ENCODE assay signal across 14 cellular contexts in genomic region chr16:49497466-49497865, GRCh38.
DNase-seq lines count a peak whose midpoint lies in the region; ATAC-seq and TF ChIP-seq lines count a peak whose summit lies in the region.
"Had no signal": no experiment of that assay in that cellular context is flagged by ENCODE, and none has a peak within 500 bp of the region (broad histone marks: within the 10 kb centered on the region; RNA-seq: fewer than 3 reads in every experiment).

No MANE protein-coding gene starts in this region.

- H3K79me1 ChIP-seq in neuronal stem cell (ENCODE audit: low read depth, low read length) = no peaks in the 10 kb centered on the region

- ATAC-seq in activated B cell treated with CpG ODN at 0.5 μM for 24 hours (ENCODE audit: low read depth) (no peak), GM19455 (IDR thresholded peaks at IDR 0.05; ENCODE audit: unreplicated experiment) (no peak)
- ATAC-seq: A549 had no signal

- no peaks in the 10 kb centered on the region for H4K20me1 ChIP-seq in MM.1S (ENCODE audit: insufficient read depth, low read length)

- H4K91ac ChIP-seq in neuronal stem cell (ENCODE audit: low read depth, low read length, poor library complexity) = no peak overlapping the region

- no peak overlapping the region for H2BK120ac ChIP-seq in neuronal stem cell (ENCODE audit: low read depth, low read length)

- H3K9ac ChIP-seq in neuronal stem cell (ENCODE audit: low read depth, low read length, poor library complexity) = no peak overlapping the region
- no peak overlapping the region for H3K9ac ChIP-seq in MM.1S (ENCODE audit: low read length)
- H3K9ac ChIP-seq: GM23248 had no signal

- H3K9me3 ChIP-seq in neuronal stem cell (replicated peaks in 1 of 2; ENCODE audit: control insufficient read depth in 2 of 2, insufficient read depth in 1 of 2, low read depth in 1 of 2, low read length in 2 of 2) (no peaks in the 10 kb centered on the region), spleen (no peaks in the 10 kb centered on the region), WERI-Rb-1 (ENCODE audit: severe bottlenecking) (no peaks in the 10 kb centered on the region), MM.1S (replicated peaks; ENCODE audit: insufficient read depth, low read length) (no peaks in the 10 kb centered on the region)
- H3K9me3 ChIP-seq: A549, Caco-2, HAP-1 had no signal

- TF ChIP-seq CTCF in activated B cell treated with CpG ODN at 0.5 μM for 24 hours (IDR thresholded peaks at IDR 0.05) (no peak), chondrocyte (IDR thresholded peaks at IDR 0.05) (no peak), spleen (IDR thresholded peaks at IDR 0.05 in 8 of 11, conservative IDR thresholded peaks at IDR 0.05 in 3 of 11) (no peak), WERI-Rb-1 (IDR thresholded peaks at IDR 0.05; ENCODE audit: low read depth, low read length) (no peak), MM.1S (IDR thresholded peaks at IDR 0.05; ENCODE audit: low read length) (no peak)

- CTCF ChIA-PET in activated B cell treated with CpG ODN at 0.5 μM for 24 hours (lab: Charles Lee) = no interaction called here

- H2AK5ac ChIP-seq in neuronal stem cell (ENCODE audit: low read depth, low read length) = no peak overlapping the region

- H3K9me3 Mint-ChIP-seq in activated B cell treated with CpG ODN at 0.5 μM for 24 hours = no peaks in the 10 kb centered on the region
- no peaks in the 10 kb centered on the region for H3K9me3 Mint-ChIP-seq in chondrocyte (ENCODE audit: low read depth)
- H3K9me3 Mint-ChIP-seq: CD4-positive, alpha-beta T cell had no signal

- H3K4me2 ChIP-seq in neuronal stem cell (ENCODE audit: insufficient read depth, low read length, poor library complexity, severe bottlenecking) (no peak overlapping the region), MM.1S (ENCODE audit: low read depth, low read length) (no peak overlapping the region)
- H3K4me2 ChIP-seq: A549 had no signal

- WGBS in neuronal stem cell (ENCODE audit: extremely low coverage in 2 of 2, insufficient read length in 2 of 2, insufficient replicate concordance in 1 of 2), 2 donors = no CpG with 5 or more reads among the region's 6 CpGs
- WGBS in spleen, 5 donors = 82 to 95% (median 91%) methylated on average over 6 of the region's 6 CpGs

- H3K4me1 ChIP-seq in neuronal stem cell (ENCODE audit: control insufficient read depth in 2 of 2, insufficient read depth in 1 of 2, low read depth in 1 of 2, low read length in 2 of 2) (no peaks in the 10 kb centered on the region), spleen (peaks cover 0 to 4% (median 3%) of the 10 kb centered on the region in 6 donors), MM.1S (ENCODE audit: low read length) (no peaks in the 10 kb centered on the region)
- H3K4me1 ChIP-seq: A549, Caco-2, HAP-1 had no signal

- H3K4me3 ChIP-seq in neuronal stem cell (ENCODE audit: low read length in 2 of 2) = no peak overlapping the region
- H3K4me3 ChIP-seq in spleen = no peak overlapping the region
- H3K4me3 ChIP-seq in WERI-Rb-1 (ENCODE audit: low read depth, low read length) = no peak overlapping the region
- H3K4me3 ChIP-seq in MM.1S (ENCODE audit: low read length) = no peak overlapping the region
- H3K4me3 ChIP-seq: A549, GM23248, HAP-1 had no signal

- no peak overlapping the region for H2BK12ac ChIP-seq in neuronal stem cell (ENCODE audit: low read length)

- peak overlapping the region; percentile 19 for H4K8ac ChIP-seq in neuronal stem cell (ENCODE audit: low read depth, low read length)

- H3F3A ChIP-seq in MM.1S (ENCODE audit: insufficient read depth, low read length) = no peaks in the 10 kb centered on the region

- H2AFZ ChIP-seq in neuronal stem cell (ENCODE audit: low read length) = no peak overlapping the region
- H2AFZ ChIP-seq in MM.1S (ENCODE audit: low read length) = no peak overlapping the region
- H2AFZ ChIP-seq: GM23248 had no signal

- no peak overlapping the region for H2BK5ac ChIP-seq in neuronal stem cell (ENCODE audit: low read length)

- H3K27ac ChIP-seq in neuronal stem cell (replicated peaks; ENCODE audit: low read length) (no peak overlapping the region), spleen (no peak overlapping the region), WERI-Rb-1 (no peak overlapping the region), MM.1S (ENCODE audit: low read length) (no peak overlapping the region)
- H3K27ac ChIP-seq: A549, C4-2B, GM23248 had no signal

- H3K27ac Mint-ChIP-seq in activated B cell treated with CpG ODN at 0.5 μM for 24 hours (no peak overlapping the region), chondrocyte (ENCODE audit: unreplicated experiment) (no peak overlapping the region)
- H3K27ac Mint-ChIP-seq: CD4-positive, alpha-beta T cell had no signal

- intact Hi-C loops in activated B cell treated with CpG ODN at 0.5 μM for 24 hours (cut with micrococcal nuclease) (no loop called here), spleen (cut with DNase I; ENCODE audit: low total_unique reads) (loop anchor here (10.0 kb wide), 1 partner anchor 97 kb away; no protein-coding TSS in a partner anchor)

- POLR2A ChIA-PET in activated B cell treated with CpG ODN at 0.5 μM for 24 hours (lab: Charles Lee) = no interaction called here

- H3K79me2 ChIP-seq in MM.1S (ENCODE audit: low read length) = no peaks in the 10 kb centered on the region

- peaks cover 9% of the 10 kb centered on the region for H3K4me1 Mint-ChIP-seq in activated B cell treated with CpG ODN at 0.5 μM for 24 hours
- no peaks in the 10 kb centered on the region for H3K4me1 Mint-ChIP-seq in chondrocyte (ENCODE audit: low read depth)

- H3K4me3 Mint-ChIP-seq in activated B cell treated with CpG ODN at 0.5 μM for 24 hours (no peak overlapping the region), chondrocyte (ENCODE audit: unreplicated experiment) (no peak overlapping the region)
- H3K4me3 Mint-ChIP-seq: CD4-positive, alpha-beta T cell had no signal

- DNase-seq in activated B cell treated with CpG ODN at 0.5 μM for 24 hours (peak; percentile 5), chondrocyte (ENCODE audit: low spot score) (peak; percentile 40), neuronal stem cell (ENCODE audit: low spot score) (no peak), spleen (peak; percentile 66), WERI-Rb-1 (no peak), MM.1S (no peak)
- DNase-seq: AML-193; CD4-positive, alpha-beta T cell; GM23248 had no signal

- H3K27me3 Mint-ChIP-seq in activated B cell treated with CpG ODN at 0.5 μM for 24 hours = peaks cover 12% of the 10 kb centered on the region
- H3K27me3 Mint-ChIP-seq in chondrocyte (ENCODE audit: low read depth) = peaks cover 2% of the 10 kb centered on the region
- H3K27me3 Mint-ChIP-seq: CD4-positive, alpha-beta T cell had no signal

- H3K23ac ChIP-seq in neuronal stem cell (ENCODE audit: low read depth, low read length, poor library complexity) = no peak overlapping the region

- no peaks in the 10 kb centered on the region for H3K27me3 ChIP-seq in neuronal stem cell (ENCODE audit: control insufficient read depth in 3 of 3, insufficient read depth in 3 of 3, low read depth in 1 of 3, low read length in 3 of 3)
- H3K27me3 ChIP-seq in spleen (replicated peaks in 1 of 7) = peaks cover 0 to 5% (median 0%) of the 10 kb centered on the region in 7 donors
- no peaks in the 10 kb centered on the region for H3K27me3 ChIP-seq in WERI-Rb-1 (ENCODE audit: insufficient read depth, low read depth, severe bottlenecking)
- H3K27me3 ChIP-seq in MM.1S (replicated peaks; ENCODE audit: insufficient read depth, low read length) = no peaks in the 10 kb centered on the region

- no peak overlapping the region for H2BK15ac ChIP-seq in neuronal stem cell (ENCODE audit: low read length)

- no peak for TF ChIP-seq POLR2A in spleen (IDR thresholded peaks at IDR 0.05)

- H3K9me2 ChIP-seq in MM.1S (replicated peaks; ENCODE audit: insufficient read depth, low read length) = no peaks in the 10 kb centered on the region

- H3K18ac ChIP-seq in neuronal stem cell (ENCODE audit: low read length) = no peak overlapping the region

- H3K4ac ChIP-seq in neuronal stem cell (ENCODE audit: low read length) = no peak overlapping the region

- H3K36me3 Mint-ChIP-seq in activated B cell treated with CpG ODN at 0.5 μM for 24 hours (ENCODE audit: low read depth) (no peaks in the 10 kb centered on the region), chondrocyte (ENCODE audit: low read depth) (no peaks in the 10 kb centered on the region)

- peaks cover 0 to 35% of the 10 kb centered on the region in 2 donors for H3K36me3 ChIP-seq in neuronal stem cell (replicated peaks in 1 of 2; ENCODE audit: control insufficient read depth in 2 of 2, insufficient read depth in 2 of 2, low read length in 2 of 2)
- H3K36me3 ChIP-seq in spleen = no peaks in the 10 kb centered on the region
- H3K36me3 ChIP-seq in WERI-Rb-1 = no peaks in the 10 kb centered on the region
- H3K36me3 ChIP-seq in MM.1S (replicated peaks; ENCODE audit: insufficient read depth, low read length) = no peaks in the 10 kb centered on the region
- H3K36me3 ChIP-seq: HAP-1 had no signal

- no peak overlapping the region for H3K14ac ChIP-seq in neuronal stem cell (ENCODE audit: low read length)

Comparison
In these comparisons a context has a peak if more than half of its experiments do, and no peak if none do; other contexts are left out.
1. DNase-seq: peak in activated B cell treated with CpG ODN at 0.5 μM for 24 hours (single experiment), chondrocyte (single experiment) and spleen (single experiment); none in neuronal stem cell (single experiment), WERI-Rb-1 (single experiment) and MM.1S (single experiment).